1 cellular context compared by ENCODE assay signal in the genomic region with DNA sequence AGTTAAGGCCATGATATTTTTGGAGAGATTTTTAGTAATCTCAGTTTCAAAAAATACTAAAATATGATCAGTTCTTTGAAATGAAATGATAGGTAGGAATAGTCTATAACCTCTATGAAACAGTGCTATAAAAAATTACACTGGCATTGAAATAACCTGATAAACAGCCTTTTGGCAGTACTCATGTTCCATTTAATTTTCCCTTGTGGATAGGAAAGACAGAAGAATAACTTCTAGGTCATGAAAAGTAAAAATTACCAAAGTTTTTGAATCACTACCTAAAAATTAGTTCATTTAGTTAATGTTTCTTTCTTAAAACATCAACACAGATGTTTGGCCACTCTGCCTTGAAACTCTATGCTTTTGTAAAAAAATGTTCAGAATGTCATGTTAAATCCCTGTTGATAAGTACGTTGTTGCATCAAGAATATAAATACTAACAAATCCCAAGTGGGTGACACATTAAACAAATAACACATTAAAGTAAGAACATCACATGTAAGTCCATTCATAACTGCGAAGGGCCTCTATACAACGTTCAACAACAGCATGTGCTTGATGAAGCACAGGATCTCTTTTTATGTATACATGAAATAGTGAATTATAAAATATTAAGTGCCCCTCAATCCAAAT.
TF ChIP-seq lines count a peak whose summit lies in the region.

No MANE protein-coding gene starts in this region.

TF ChIP-seq in SK-N-SH treated with all-trans-retinoic acid at 6 μM for 48 hours, 23 proteins besides CTCF, POLR2A, EP300 and RAD21 (continued from another document):
- TF ChIP-seq BACH2 (CRISPR knock-in tag; IDR thresholded peaks at IDR 0.05; ENCODE audit: borderline replicate concordance) (no peak), POU6F1 (CRISPR knock-in tag; IDR thresholded peaks at IDR 0.05; ENCODE audit: borderline replicate concordance, low read depth) (no peak), PATZ1 (CRISPR knock-in tag; IDR thresholded peaks at IDR 0.05; ENCODE audit: borderline replicate concordance) (no peak), CSRNP3 (CRISPR knock-in tag; IDR thresholded peaks at IDR 0.05) (no peak), ZNF8 (CRISPR knock-in tag; IDR thresholded peaks at IDR 0.05) (no peak), CSDC2 (CRISPR knock-in tag; IDR thresholded peaks at IDR 0.05) (no peak), CREB5 (CRISPR knock-in tag; IDR thresholded peaks at IDR 0.05; ENCODE audit: low read depth) (no peak), SNAI2 (CRISPR knock-in tag; IDR thresholded peaks at IDR 0.05) (no peak), ZC3H10 (CRISPR knock-in tag; IDR thresholded peaks at IDR 0.05) (no peak), ESRRG (CRISPR knock-in tag; IDR thresholded peaks at IDR 0.05) (no peak), ISL1 (CRISPR knock-in tag; IDR thresholded peaks at IDR 0.05) (no peak)
TF ChIP-seq in SK-N-SH treated with all-trans-retinoic acid at 6 μM for 48 hours: peak in this region for 0.
